In genomic region chr14:103847439-103847953, GRCh38 we compare ENCODE assay signal across 8 cellular contexts. TPM values are rescaled to one million over a fixed set of nuclear protein-coding genes. Genes with fewer than 3 reads are reported as not detected.
DNase-seq lines count a peak whose midpoint lies in the region; ATAC-seq, FAIRE-seq and TF ChIP-seq lines count a peak whose summit lies in the region.

PPP1R13B (minus strand) TSS chr14:103847575; CDS start chr14:103847307, 268 bp downstream.

- no peak for FAIRE-seq in small intestine (lab: Jason Lieb, UNC)

- H3K9ac ChIP-seq in mammary epithelial cell (ENCODE audit: insufficient read depth, low read length): peak within 1 kb of the TSS; percentile 32

- H3K4me2 ChIP-seq in mammary epithelial cell (ENCODE audit: insufficient read depth, low read depth, low read length): peak within 1 kb of the TSS; percentile 94

- no peak for TF ChIP-seq CTCF in WI38 (IDR thresholded peaks at IDR 0.05; ENCODE audit: low read depth, low read length)
- TF ChIP-seq CTCF in mammary epithelial cell (conservative IDR thresholded peaks at IDR 0.05 in 1 of 2, IDR thresholded peaks at IDR 0.05 in 1 of 2; ENCODE audit: extremely low read depth in 1 of 2, insufficient read depth in 1 of 2, low read depth in 1 of 2, low read length in 2 of 2): no peak

- no peaks in the 10 kb centered on the region for H3K36me3 ChIP-seq in mammary epithelial cell (ENCODE audit: insufficient read depth, low read length)
- no peaks in the 10 kb centered on the region for H3K36me3 ChIP-seq in small intestine (ENCODE audit: control insufficient read depth in 2 of 2, insufficient read depth in 2 of 2, low read length in 2 of 2)

- DNase-seq in SIG-M5 treated with dmso at 0.1 percent for 504 hours (lab: John Stamatoyannopoulos, UW; ENCODE audit: unreplicated experiment): peak; percentile 75
- no peak for DNase-seq in SIG-M5 (lab: John Stamatoyannopoulos, UW)
- DNase-seq in NCI-H2171 (lab: John Stamatoyannopoulos, UW): peak; percentile 95
- DNase-seq in mammary epithelial cell: peak; percentile 88
- DNase-seq in iPS-NIHi7 (ENCODE audit: extremely low spot score): peak; percentile 97
- peak; percentile 93 for DNase-seq in small intestine

- peaks cover 42% of the 10 kb centered on the region for H3K79me2 ChIP-seq in mammary epithelial cell (ENCODE audit: insufficient read depth, low read length)

- intact Hi-C loops in mammary epithelial cell (cut with micrococcal nuclease): no loop called here

- dilution Hi-C loops in mammary epithelial cell (cut with HindIII; ENCODE audit: low sequenced_read_pairs): no loop called here

- peak within 1 kb of the TSS; percentile 98 for H2AFZ ChIP-seq in mammary epithelial cell (ENCODE audit: low read depth, low read length)

- CTCF ChIA-PET in mammary epithelial cell (lab: Charles Lee; ENCODE audit: low non-redundant PET): no interaction called here

- no peaks in the 10 kb centered on the region for H4K20me1 ChIP-seq in mammary epithelial cell (ENCODE audit: insufficient read depth, low read length)

- H3K27ac ChIP-seq in mammary epithelial cell (ENCODE audit: insufficient read depth, low read depth, low read length) (no peak within 1 kb of the TSS), small intestine (ENCODE audit: low read depth in 1 of 2, low read length in 1 of 2) (peak within 1 kb of the TSS; percentile 72 to 76)

- H3K27me3 ChIP-seq in mammary epithelial cell (ENCODE audit: insufficient read depth, low read length): peaks cover 1% of the 10 kb centered on the region
- H3K27me3 ChIP-seq in small intestine (ENCODE audit: control insufficient read depth in 2 of 2, insufficient read depth in 2 of 2, low read length in 2 of 2): no peaks in the 10 kb centered on the region

- in situ Hi-C loops in mammary epithelial cell (cut with MboI; ENCODE audit: low sequenced_read_pairs in 2 of 2): no loop called here

- H3K4me1 ChIP-seq in mammary epithelial cell (ENCODE audit: insufficient read depth, low read length) (peaks cover 14% of the 10 kb centered on the region), small intestine (ENCODE audit: control insufficient read depth in 2 of 2, insufficient read depth in 1 of 2, low read depth in 1 of 2, low read length in 1 of 2) (peaks cover 0 to 2% of the 10 kb centered on the region in 2 donors)

- peak; percentile 86 for ATAC-seq in HG03025 (IDR thresholded peaks at IDR 0.05; ENCODE audit: low FRiP score, unreplicated experiment)

- peak within 1 kb of the TSS; percentile 56 for H3K4me3 ChIP-seq in WI38 (ENCODE audit: low read depth, low read length)
- peak within 1 kb of the TSS; percentile 57 to 88 (median 84) for H3K4me3 ChIP-seq in mammary epithelial cell (replicated peaks in 1 of 3; ENCODE audit: insufficient read depth in 1 of 3, low read depth in 2 of 3, low read length in 3 of 3)
- peak within 1 kb of the TSS; percentile 61 to 84 for H3K4me3 ChIP-seq in small intestine (ENCODE audit: low read depth in 1 of 2, low read length in 2 of 2)

- H3K9me3 ChIP-seq in mammary epithelial cell (replicated peaks; ENCODE audit: insufficient read depth, low read length) (no peaks in the 10 kb centered on the region), small intestine (ENCODE audit: control insufficient read depth, low read depth) (no peaks in the 10 kb centered on the region)

- no TSS peak for BruUV-seq in mammary epithelial cell (replicated peaks; lab: Mats Ljungman, UMichigan)

- WGBS in mammary epithelial cell (ENCODE audit: low coverage, missing lambda C conversion rate): no CpG with 5 or more reads among the region's 73 CpGs
- 0 to 1% (median 1%) methylated on average over 32 to 73 of the region's 73 CpGs for WGBS in small intestine, 3 donors

RNA-seq across cellular contexts. Expression of gene PPP1R13B, which starts in this region (rescaled TPM):
- 10 to 100 TPM in 1 of 2 donors, 1 to 10 TPM in 1; 6.8 to 22.8 TPM for total RNA-seq in mammary epithelial cell
- 6.2 TPM for polyA plus RNA-seq in mammary epithelial cell
- 45.8 TPM for polyA minus RNA-seq in mammary epithelial cell
- polyA plus RNA-seq in small intestine: 10 to 100 TPM; 17.8 to 27.7 (median 18.8) TPM
